Comparison of ENCODE assay signal across 1 cellular context in genomic region chrX:30892591-30892990, GRCh38.
TF ChIP-seq lines count a peak whose summit lies in the region.

No MANE protein-coding gene starts in this region.

TF ChIP-seq in HCT116, 20 proteins besides CTCF, POLR2A, EP300 and RAD21:
- TF ChIP-seq JUND (IDR thresholded peaks at IDR 0.05), result peak; percentile 51; the same call in 1 of the 2 replicates
- no peak for TF ChIP-seq CBX3 (IDR thresholded peaks at IDR 0.05; ENCODE audit: low read depth)
- no peak for TF ChIP-seq ZBTB33 (IDR thresholded peaks at IDR 0.05; ENCODE audit: extremely low read depth, insufficient replicate concordance, low read length)
- TF ChIP-seq SP1 (IDR thresholded peaks at IDR 0.05; ENCODE audit: low read depth), result peak; percentile 40; the same call in 1 of the 2 replicates
TF ChIP-seq in HCT116: peak in this region for 2.
